ENCODE assay signal across 13 cellular contexts in the genomic region with DNA sequence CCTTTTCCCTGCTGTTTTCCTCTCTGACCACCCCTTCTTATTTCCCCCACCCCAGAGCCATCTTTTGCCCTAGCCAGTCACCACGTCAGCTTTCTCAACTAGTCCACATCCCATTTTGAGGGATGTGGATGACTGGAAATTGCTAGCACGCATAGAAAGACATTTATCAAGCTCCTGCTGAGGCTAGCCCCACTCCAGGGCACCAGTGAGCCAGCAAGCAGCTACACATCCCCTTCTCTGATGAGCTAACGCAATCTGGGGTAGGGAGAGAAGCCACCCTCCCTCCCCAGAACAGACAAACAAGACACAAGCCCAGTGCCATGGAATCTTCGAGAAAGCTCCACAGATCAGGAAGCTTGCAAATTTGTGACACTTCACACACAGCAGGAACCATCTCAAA. TPM values are rescaled to one million over a fixed set of nuclear protein-coding genes. Genes with fewer than 3 reads are reported as not detected.
DNase-seq lines count a peak whose midpoint lies in the region; ATAC-seq, FAIRE-seq and TF ChIP-seq lines count a peak whose summit lies in the region.
"Had no signal": no experiment of that assay in that cellular context is flagged by ENCODE, and none has a peak within 500 bp of the region (broad histone marks: within the 10 kb centered on the region; RNA-seq: fewer than 3 reads in every experiment).

No MANE protein-coding gene starts in this region.

- in situ Hi-C loops in brain microvascular endothelial cell (cut with HindIII; ENCODE audit: low pct_ligation_motif_present, low sequenced_read_pairs), result no loop called here

- no peak for ATAC-seq in HG03039 (IDR thresholded peaks at IDR 0.05; ENCODE audit: unreplicated experiment)

- H3K9me3 ChIP-seq in HUES6 (ENCODE audit: control insufficient read depth, insufficient read depth, low read depth, low read length) (peaks cover 9% of the 10 kb centered on the region; the same call in 1 of the 2 replicates), kidney (ENCODE audit: control insufficient read depth in 1 of 2, low read length in 2 of 2) (no peaks in the 10 kb centered on the region), thyroid gland (no peaks in the 10 kb centered on the region)

- H3K4me1 ChIP-seq in HUES6 (ENCODE audit: control insufficient read depth, insufficient read depth, low read length), result peaks cover 19% of the 10 kb centered on the region
- no peaks in the 10 kb centered on the region for H3K4me1 ChIP-seq in kidney (ENCODE audit: control insufficient read depth in 1 of 2, insufficient read depth in 1 of 2, low read depth in 1 of 2, low read length in 2 of 2)
- peaks cover 0 to 3% of the 10 kb centered on the region in 2 donors for H3K4me1 ChIP-seq in thyroid gland

- H3K9ac ChIP-seq in HUES6 (ENCODE audit: low read length) (no peak overlapping the region), kidney (ENCODE audit: low read length in 2 of 2) (no peak overlapping the region)

- TF ChIP-seq CTCF in brain microvascular endothelial cell (IDR thresholded peaks at IDR 0.05; ENCODE audit: low read depth, low read length, missing control alignments) (no peak), kidney (IDR thresholded peaks at IDR 0.05; ENCODE audit: borderline replicate concordance, extremely low read depth, insufficient read depth) (no peak), thyroid gland (IDR thresholded peaks at IDR 0.05) (no peak)

- H3K27me3 ChIP-seq in HUES6 (ENCODE audit: control insufficient read depth, insufficient read depth, low read length) (peaks cover 51% of the 10 kb centered on the region), brain microvascular endothelial cell (replicated peaks) (no peaks in the 10 kb centered on the region), thyroid gland (no peaks in the 10 kb centered on the region)

- no peak for FAIRE-seq in kidney (lab: Jason Lieb, UNC)
- FAIRE-seq: islet of Langerhans had no signal

- DNase-seq in brain microvascular endothelial cell, result no peak
- no peak for DNase-seq in kidney
- DNase-seq in thyroid gland, result no peak
- DNase-seq in posterior cingulate gyrus, result no peak
- no peak for DNase-seq in activated CD4-positive, alpha-beta T cell treated with anti-CD3 and anti-CD28 coated beads, Interleukin-2, amount 50 U/mL, for 1 hour
- DNase-seq: activated CD8-positive, alpha-beta memory T cell treated with anti-CD3 and anti-CD28 coated beads, Interleukin-2, amount 50 U/mL, for 48 hours; NCI-H345; stimulated activated CD4-positive, alpha-beta T cell treated with anti-CD3 and anti-CD28 coated beads, Interleukin-12 subunit alpha, Interleukin-12 subunit beta, amount 100 ng/mL, for 4 hours; stimulated activated naive CD4-positive, alpha-beta T cell; T-helper 1 cell had no signal

- no peaks in the 10 kb centered on the region for H3K36me3 ChIP-seq in HUES6 (ENCODE audit: control insufficient read depth, insufficient read depth, low read length)
- peaks cover 19% of the 10 kb centered on the region for H3K36me3 ChIP-seq in brain microvascular endothelial cell (replicated peaks)
- no peaks in the 10 kb centered on the region for H3K36me3 ChIP-seq in kidney (ENCODE audit: control insufficient read depth in 1 of 2, insufficient read depth in 2 of 2, low read length in 2 of 2)
- H3K36me3 ChIP-seq in thyroid gland, result no peaks in the 10 kb centered on the region

- H3K4me3 ChIP-seq in HUES6 (ENCODE audit: low read depth, low read length), result 0 out of 2 replicates have a peak overlapping the region, but pooled peaks have one; percentile 53
- peak overlapping the region; percentile 69 for H3K4me3 ChIP-seq in brain microvascular endothelial cell (ENCODE audit: low read depth, low read length)
- peak overlapping the region; percentile 12 to 37 for H3K4me3 ChIP-seq in kidney (ENCODE audit: low read length in 2 of 2)
- H3K4me3 ChIP-seq in thyroid gland (replicated peaks in 1 of 3), result peak overlapping the region in 1 of 3 donors; percentile 48

- TF ChIP-seq POLR2A in thyroid gland (IDR thresholded peaks at IDR 0.05), result no peak

- intact Hi-C loops in kidney (cut with DNase I), result no loop called here
- intact Hi-C loops in thyroid gland (cut with DNase I), result no loop called here
- intact Hi-C loops in posterior cingulate gyrus (cut with DNase I), result no loop called here

- WGBS in thyroid gland, 2 donors, result 46 to 66% methylated on average over 3 to 4 of the region's 4 CpGs

- H3K27ac ChIP-seq in HUES6 (ENCODE audit: low read depth, low read length), result no peak overlapping the region
- peak overlapping the region; percentile 35 for H3K27ac ChIP-seq in brain microvascular endothelial cell
- peak overlapping the region in 1 of 2 donors; percentile 28 for H3K27ac ChIP-seq in kidney (ENCODE audit: low read depth in 2 of 2, low read length in 2 of 2)
- peak overlapping the region in 2 of 3 donors; percentile 18 to 66 for H3K27ac ChIP-seq in thyroid gland

RNA-seq across cellular contexts. Expression of a gene that starts 1.2 kb away (rescaled TPM):
- total RNA-seq in kidney, result 16.6 TPM
- 3.3 TPM for polyA plus RNA-seq in kidney (ENCODE audit: insufficient read depth, low read depth, low replicate concordance)
- total RNA-seq in thyroid gland, result 10 to 100 TPM; 39.5 to 73.5 (median 43.1) TPM
